8 cellular contexts compared by ENCODE assay signal in genomic region chr7:74453321-74454011, GRCh38. TPM values are rescaled to one million over a fixed set of nuclear protein-coding genes. Genes with fewer than 3 reads are reported as not detected.
DNase-seq lines count a peak whose midpoint lies in the region; ATAC-seq and TF ChIP-seq lines count a peak whose summit lies in the region.

Gene GTF2IRD1, plus strand, starts transcription at chr7:74453906. Its CDS starts 54,175 bp downstream, at chr7:74508081.

- 3% methylated on average over 45 of the region's 62 CpGs; no CpG with 5 or more reads in 1 of the 2 donors for WGBS in body of pancreas, 2 donors

- H3K4me3 ChIP-seq in body of pancreas (peak within 1 kb of the TSS; percentile 52 to 70), rectal smooth muscle tissue (ENCODE audit: low read length) (peak within 1 kb of the TSS; percentile 58)

- peak within 1 kb of the TSS; percentile 62 for H3K9ac ChIP-seq in rectal smooth muscle tissue (ENCODE audit: low read length)

- TF ChIP-seq CTCF in body of pancreas (IDR thresholded peaks at IDR 0.05), result no peak

- no peaks in the 10 kb centered on the region for H3K9me3 ChIP-seq in body of pancreas

- H3K27me3 ChIP-seq in body of pancreas (no peaks in the 10 kb centered on the region), rectal smooth muscle tissue (ENCODE audit: control insufficient read depth, insufficient read depth, low read length) (no peaks in the 10 kb centered on the region)

- intact Hi-C loops in body of pancreas (cut with DNase I), result no loop called here

- ATAC-seq in GM18502 (IDR thresholded peaks at IDR 0.05; ENCODE audit: poor library complexity, unreplicated experiment) (peak; percentile 49), body of pancreas (peak; percentile 61), HG03342 (IDR thresholded peaks at IDR 0.05; ENCODE audit: unreplicated experiment) (no peak)

- H3K27ac ChIP-seq in body of pancreas (peak within 1 kb of the TSS; percentile 78 to 95 (median 80)), rectal smooth muscle tissue (ENCODE audit: low read depth, low read length) (peak within 1 kb of the TSS; percentile 91)

- H3K36me3 ChIP-seq in body of pancreas (replicated peaks in 1 of 2; ENCODE audit: insufficient read depth in 1 of 2, low read depth in 2 of 2), result no peaks in the 10 kb centered on the region
- no peaks in the 10 kb centered on the region for H3K36me3 ChIP-seq in rectal smooth muscle tissue (ENCODE audit: control insufficient read depth, insufficient read depth, low read length)

- H3K4me1 ChIP-seq in body of pancreas (peaks cover 30% of the 10 kb centered on the region), rectal smooth muscle tissue (ENCODE audit: control insufficient read depth, insufficient read depth, low read length) (peaks cover 8% of the 10 kb centered on the region)

- DNase-seq in NCI-H1694 treated with DMSO at 0.1 percent for 48 hours (lab: John Stamatoyannopoulos, UW), result peak; percentile 61
- DNase-seq in T-helper 9 cell, result peak; percentile 46
- peak; percentile 68 to 81 (median 74) for DNase-seq in body of pancreas
- DNase-seq in hippocampal formation (lab: John Stamatoyannopoulos, UW), result peak; percentile 49 to 53
- DNase-seq in germinal center (ENCODE audit: low spot score), result no peak

- TF ChIP-seq POLR2A in body of pancreas (IDR thresholded peaks at IDR 0.05), result no peak

RNA-seq across cellular contexts. Expression of gene GTF2IRD1, which starts in this region (rescaled TPM):
- total RNA-seq in body of pancreas, result 10 to 100 TPM in 1 of 2 donors, 1 to 10 TPM in 1; 9.2 to 11.2 TPM
